Comparison of ENCODE assay signal across 1 cellular context in genomic region chr3:45841701-45842491, GRCh38.
A peak's percentile ranks its signal among the peaks of the same experiment; 100 is the strongest.
TF ChIP-seq lines count a peak whose summit lies in the region.

LZTFL1 (minus strand) TSS chr3:45842119; CDS start chr3:45841991, 128 bp downstream.

TF ChIP-seq in H1, 55 proteins besides CTCF, POLR2A, EP300 and RAD21 (continued from another document):
- TF ChIP-seq MAFK (IDR thresholded peaks at IDR 0.05; ENCODE audit: low read depth, low read length) (no peak), HDAC2 (IDR thresholded peaks at IDR 0.05; ENCODE audit: borderline replicate concordance in 1 of 2, low read depth in 2 of 2, low read length in 2 of 2) (0 out of 4 replicates have a peak, but pooled peaks of 1 of the 2 experiments have one; percentile 77), ASH2L (IDR thresholded peaks at IDR 0.05; ENCODE audit: low read length) (peak; percentile 70), CTBP2 (IDR thresholded peaks at IDR 0.05; ENCODE audit: borderline replicate concordance, insufficient read depth, insufficient read length, low read length) (no peak), PHF8 (conservative IDR thresholded peaks at IDR 0.05; ENCODE audit: low read depth, low read length) (peak; percentile 58), SP4 (IDR thresholded peaks at IDR 0.05; ENCODE audit: low read length) (no peak), KDM5A (IDR thresholded peaks at IDR 0.05; ENCODE audit: low read length) (no peak), TBP (IDR thresholded peaks at IDR 0.05; ENCODE audit: low read depth, low read length) (no peak), CREB1 (IDR thresholded peaks at IDR 0.05) (peak; percentile 59; the same call in 1 of the 2 replicates), SIRT6 (IDR thresholded peaks at IDR 0.05; ENCODE audit: low read length) (no peak), POLR2AphosphoS5 (IDR thresholded peaks at IDR 0.05; ENCODE audit: low read depth, low read length) (peak; percentile 44; the same call in 1 of the 2 replicates), CHD7 (IDR thresholded peaks at IDR 0.05; ENCODE audit: insufficient replicate concordance, low read length) (no peak), BCL11A (IDR thresholded peaks at IDR 0.05; ENCODE audit: low read depth in 2 of 2, low read length in 2 of 2) (no peak), BACH1 (IDR thresholded peaks at IDR 0.05; ENCODE audit: low read length) (no peak), USF2 (IDR thresholded peaks at IDR 0.05; ENCODE audit: low read length) (peak; percentile 98), SP1 (IDR thresholded peaks at IDR 0.05; ENCODE audit: low read depth, low read length) (peak; percentile 88), TCF12 (IDR thresholded peaks at IDR 0.05; ENCODE audit: low read depth, low read length) (no peak), EZH2 (IDR thresholded peaks at IDR 0.05; ENCODE audit: low read depth, low read length, severe bottlenecking) (no peak), CHD1 (IDR thresholded peaks at IDR 0.05; ENCODE audit: low read depth, low read length) (no peak), SP2 (IDR thresholded peaks at IDR 0.05; ENCODE audit: low read length) (peak; percentile 49; the same call in 1 of the 2 replicates), YY1 (IDR thresholded peaks at IDR 0.05; ENCODE audit: low read depth, low read length) (no peak; the same call in 1 of the 2 replicates), NRF1 (IDR thresholded peaks at IDR 0.05; ENCODE audit: low read depth, low read length) (no peak), RBBP5 (IDR thresholded peaks at IDR 0.05; ENCODE audit: borderline replicate concordance, low read depth, low read length) (no peak), EGR1 (IDR thresholded peaks at IDR 0.05; ENCODE audit: borderline replicate concordance, low read depth, low read length) (no peak), SUZ12 (IDR thresholded peaks at IDR 0.05; ENCODE audit: low read length) (no peak), TAF1 (IDR thresholded peaks at IDR 0.05; ENCODE audit: low read depth, low read length) (peak; percentile 76; the same call in 1 of the 2 replicates), TEAD4 (IDR thresholded peaks at IDR 0.05; ENCODE audit: low read depth, low read length) (0 out of 2 replicates have a peak, but pooled peaks have one; percentile 2), RFX5 (IDR thresholded peaks at IDR 0.05; ENCODE audit: borderline replicate concordance, low read depth, low read length) (no peak), RXRA (IDR thresholded peaks at IDR 0.05; ENCODE audit: insufficient read depth, low read depth, low read length) (no peak), ATF2 (IDR thresholded peaks at IDR 0.05; ENCODE audit: low read length) (no peak), SAP30 (IDR thresholded peaks at IDR 0.05; ENCODE audit: insufficient read depth, insufficient replicate concordance, low read length) (peak; percentile 80), SRF (IDR thresholded peaks at IDR 0.05; ENCODE audit: low read depth, low read length) (no peak; the same call in 1 of the 2 replicates), GTF2F1 (IDR thresholded peaks at IDR 0.05; ENCODE audit: borderline replicate concordance, low read depth, low read length) (no peak), E2F6 (IDR thresholded peaks at IDR 0.05) (peak; percentile 90), GABPA (IDR thresholded peaks at IDR 0.05; ENCODE audit: borderline replicate concordance, insufficient read depth, low read length) (peak; percentile 91; the same call in 1 of the 2 replicates)
